ENCODE assay signal across 17 cellular contexts in the genomic region with DNA sequence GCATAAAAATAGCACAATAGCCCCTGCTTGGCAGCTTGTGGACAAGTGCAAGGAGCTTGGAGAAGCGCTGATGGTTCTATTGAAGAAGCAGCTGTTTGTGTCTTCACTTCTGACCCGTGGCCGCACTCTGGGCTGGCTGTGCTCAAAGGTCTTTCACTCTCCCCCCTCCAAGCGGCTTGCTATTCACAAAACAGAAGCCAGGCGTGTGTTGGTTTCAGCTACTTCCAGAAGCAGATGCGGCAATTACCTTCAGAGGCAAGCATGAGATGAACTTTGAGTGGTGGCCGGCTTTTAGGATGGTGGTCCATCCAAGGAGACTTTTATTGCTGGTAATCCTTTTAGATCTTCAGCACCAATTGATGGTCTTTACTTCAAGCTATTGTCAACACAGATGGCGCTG.
DNase-seq lines count a peak whose midpoint lies in the region; ATAC-seq and TF ChIP-seq lines count a peak whose summit lies in the region.
"Had no signal": no experiment of that assay in that cellular context is flagged by ENCODE, and none has a peak within 500 bp of the region (broad histone marks: within the 10 kb centered on the region; RNA-seq: fewer than 3 reads in every experiment).

No MANE protein-coding gene starts in this region.

- no peaks in the 10 kb centered on the region for H3K27me3 Mint-ChIP-seq in neural crest cell (ENCODE audit: low read depth)

- H3K36me3 Mint-ChIP-seq in neural crest cell (ENCODE audit: low read depth), result no peaks in the 10 kb centered on the region

- peak overlapping the region in 6 of 10 donors; percentile 22 to 68 (median 58) for H3K27ac ChIP-seq in heart right ventricle
- no peak overlapping the region for H3K27ac ChIP-seq in hepatocyte
- no peak overlapping the region for H3K27ac ChIP-seq in uterus
- H3K27ac ChIP-seq: A549, C4-2B had no signal

- no peak overlapping the region for H3K4me2 ChIP-seq in hepatocyte
- H3K4me2 ChIP-seq: A549 had no signal

- H3K27ac Mint-ChIP-seq in neural crest cell (ENCODE audit: unreplicated experiment), result peak overlapping the region; percentile 98

- H3K9me3 ChIP-seq in heart right ventricle, result no peaks in the 10 kb centered on the region
- H3K9me3 ChIP-seq in hepatocyte (ENCODE audit: low read depth), result no peaks in the 10 kb centered on the region
- no peaks in the 10 kb centered on the region for H3K9me3 ChIP-seq in uterus
- H3K9me3 ChIP-seq: A549 had no signal

- H3K4me3 Mint-ChIP-seq in neural crest cell, result peak overlapping the region; percentile 50

- DNase-seq in heart right ventricle, result peak; percentile 24 to 48
- no peak for DNase-seq in left cardiac atrium
- DNase-seq in hepatocyte (ENCODE audit: low spot score), result peak; percentile 26
- peak; percentile 56 for DNase-seq in neural crest cell (ENCODE audit: low read depth, low spot score)
- no peak for DNase-seq in activated CD4-positive, alpha-beta T cell treated with anti-CD3 and anti-CD28 coated beads for 48 hours
- no peak for DNase-seq in NCI-H1694 (lab: John Stamatoyannopoulos, UW)
- no peak for DNase-seq in uterus
- DNase-seq: DMS153, EL, NCI-H1436, NCI-H2081, NCI-H2227 treated with DMSO at 0.1 percent for 48 hours, NCI-H526, PC-3 had no signal

- peaks cover 61% of the 10 kb centered on the region for H3K4me1 Mint-ChIP-seq in neural crest cell

- H3K36me3 ChIP-seq in heart right ventricle, result no peaks in the 10 kb centered on the region
- no peaks in the 10 kb centered on the region for H3K36me3 ChIP-seq in hepatocyte (replicated peaks; ENCODE audit: insufficient read depth, low read depth)
- no peaks in the 10 kb centered on the region for H3K36me3 ChIP-seq in uterus

- intact Hi-C loops in heart right ventricle (cut with DNase I) (loop anchor here in 2 of 10 donors (5.0 to 10.0 kb wide), 6 partner anchors 44 to 192 kb away; a partner anchor contains a TSS), left cardiac atrium (cut with DNase I) (no loop called here), uterus (cut with DNase I; ENCODE audit: low total_unique reads) (no loop called here)

- ATAC-seq in heart right ventricle (peak in 6 of 8 donors; percentile 44 to 71 (median 52)), left cardiac atrium (no peak), GM21381 (IDR thresholded peaks at IDR 0.05; ENCODE audit: unreplicated experiment) (no peak)
- ATAC-seq: A549, PC-3 had no signal

- TF ChIP-seq CTCF in heart right ventricle (IDR thresholded peaks at IDR 0.05) (peak in 3 of 9 donors; percentile 2 to 36 (median 32)), hepatocyte (IDR thresholded peaks at IDR 0.05; ENCODE audit: poor library complexity) (no peak), neural crest cell (conservative IDR thresholded peaks at IDR 0.05) (no peak), uterus (IDR thresholded peaks at IDR 0.05) (no peak)

- no peak overlapping the region for H2AFZ ChIP-seq in hepatocyte

- no peaks in the 10 kb centered on the region for H3K9me3 Mint-ChIP-seq in neural crest cell

- no peaks in the 10 kb centered on the region for H3K9me2 ChIP-seq in hepatocyte (replicated peaks; ENCODE audit: insufficient read depth)

- 28 to 33% methylated on average over 8 of the region's 8 CpGs for WGBS in heart right ventricle, 2 donors
- WGBS in hepatocyte (ENCODE audit: low lambda C conversion rate, missing lambda C conversion rate), result 33% methylated on average over 8 of the region's 8 CpGs

- H3K27me3 ChIP-seq in heart right ventricle (no peaks in the 10 kb centered on the region), hepatocyte (peaks cover 3% of the 10 kb centered on the region), uterus (no peaks in the 10 kb centered on the region)

- no peaks in the 10 kb centered on the region for H4K20me1 ChIP-seq in hepatocyte (ENCODE audit: insufficient read depth, poor library complexity, severe bottlenecking)

- H3K79me2 ChIP-seq in hepatocyte, result no peaks in the 10 kb centered on the region

- no peak for TF ChIP-seq POLR2A in uterus (IDR thresholded peaks at IDR 0.05)

- H3K4me1 ChIP-seq in heart right ventricle (peaks cover 0 to 43% (median 7%) of the 10 kb centered on the region in 9 donors), hepatocyte (ENCODE audit: insufficient read depth) (peaks cover 6% of the 10 kb centered on the region), uterus (no peaks in the 10 kb centered on the region)
- H3K4me1 ChIP-seq: A549 had no signal

- H3K4me3 ChIP-seq in heart right ventricle (peak overlapping the region in 1 of 10 donors; percentile 20), hepatocyte (no peak overlapping the region), uterus (no peak overlapping the region)
- H3K4me3 ChIP-seq: A549 had no signal

Comparison
In these comparisons a context has a peak if more than half of its experiments do, and no peak if none do; other contexts are left out.
1. ATAC-seq: peak in heart right ventricle (6 of 8); none in left cardiac atrium (0 of 2) and GM21381 (single experiment).
2. DNase-seq: peak in heart right ventricle (2 of 2), hepatocyte (single experiment) and neural crest cell (single experiment); none in left cardiac atrium (single experiment), activated CD4-positive, alpha-beta T cell treated with anti-CD3 and anti-CD28 coated beads for 48 hours (single experiment), NCI-H1694 (single experiment) and uterus (0 of 2).
3. H3K27ac ChIP-seq: peak in heart right ventricle (6 of 10); none in hepatocyte (single experiment) and uterus (0 of 2).